ENCODE assay signal across 9 cellular contexts in genomic region chr20:58017237-58017969, GRCh38.
DNase-seq lines count a peak whose midpoint lies in the region; ATAC-seq and TF ChIP-seq lines count a peak whose summit lies in the region.
"Had no signal": no experiment of that assay in that cellular context is flagged by ENCODE, and none has a peak within 500 bp of the region (broad histone marks: within the 10 kb centered on the region; RNA-seq: fewer than 3 reads in every experiment).

No MANE protein-coding gene starts in this region.

- H3K4me1 ChIP-seq in GM23248 (ENCODE audit: insufficient read depth) (peaks cover 55% of the 10 kb centered on the region), sigmoid colon (peaks cover 0 to 14% (median 0%) of the 10 kb centered on the region in 4 donors)

- peaks cover 13% of the 10 kb centered on the region for H3K4me1 Mint-ChIP-seq in activated CD8-positive, alpha-beta memory T cell treated with anti-CD3 and anti-CD28 coated beads, Interleukin-2, amount 10 ng/mL, durations not matched to agents 7 days and 5 days

- WGBS in GM23248 (ENCODE audit: low coverage in 1 of 2, low lambda C conversion rate in 2 of 2, missing lambda C conversion rate in 2 of 2), 2 experiments: 2 to 4% methylated on average over 20 of the region's 20 CpGs
- 35 to 73% methylated on average over 20 of the region's 20 CpGs for WGBS in sigmoid colon, 2 donors

- no peak overlapping the region for H3K4me3 Mint-ChIP-seq in activated CD8-positive, alpha-beta memory T cell treated with anti-CD3 and anti-CD28 coated beads, Interleukin-2, amount 10 ng/mL, durations not matched to agents 7 days and 5 days

- H3K36me3 ChIP-seq in GM23248 (ENCODE audit: low read depth) (no peaks in the 10 kb centered on the region), sigmoid colon (no peaks in the 10 kb centered on the region)

- no peaks in the 10 kb centered on the region for H3K9me3 Mint-ChIP-seq in activated CD8-positive, alpha-beta memory T cell treated with anti-CD3 and anti-CD28 coated beads, Interleukin-2, amount 10 ng/mL, durations not matched to agents 7 days and 5 days (ENCODE audit: low read depth)

- TF ChIP-seq CTCF in sigmoid colon (IDR thresholded peaks at IDR 0.05): no peak

- no peaks in the 10 kb centered on the region for H4K20me1 ChIP-seq in GM23248 (ENCODE audit: insufficient read depth)

- intact Hi-C loops in left cardiac atrium (cut with DNase I) (no loop called here), sigmoid colon (cut with DNase I) (no loop called here), posterior vena cava (cut with DNase I) (no loop called here)

- peak overlapping the region; percentile 63 for H3K4me2 ChIP-seq in GM23248 (ENCODE audit: unreplicated experiment)

- H3K4me3 ChIP-seq in GM23248 (peak overlapping the region; percentile 50), sigmoid colon (no peak overlapping the region)

- peaks cover 31% of the 10 kb centered on the region for H3K27me3 Mint-ChIP-seq in activated CD8-positive, alpha-beta memory T cell treated with anti-CD3 and anti-CD28 coated beads, Interleukin-2, amount 10 ng/mL, durations not matched to agents 7 days and 5 days

- H3K79me2 ChIP-seq in GM23248 (ENCODE audit: insufficient read depth): no peaks in the 10 kb centered on the region

- TF ChIP-seq POLR2A in sigmoid colon (IDR thresholded peaks at IDR 0.05): no peak

- in situ Hi-C loops in GM23248 (cut with MboI): no loop called here

- CTCF ChIA-PET in activated CD8-positive, alpha-beta memory T cell treated with anti-CD3 and anti-CD28 coated beads, Interleukin-2, amount 10 ng/mL, durations not matched to agents 7 days and 5 days (lab: Charles Lee): no interaction called here

- H3K27ac Mint-ChIP-seq in activated CD8-positive, alpha-beta memory T cell treated with anti-CD3 and anti-CD28 coated beads, Interleukin-2, amount 10 ng/mL, durations not matched to agents 7 days and 5 days: no peak overlapping the region

- no peaks in the 10 kb centered on the region for H3K9me2 ChIP-seq in GM23248 (ENCODE audit: insufficient read depth)

- peak overlapping the region; percentile 15 for H2AFZ ChIP-seq in GM23248

- TF ChIP-seq EP300 in sigmoid colon (IDR thresholded peaks at IDR 0.05): peak in 1 of 4 donors; percentile 68

- peak; percentile 32 to 57 for ATAC-seq in left cardiac atrium
- no peak for ATAC-seq in activated CD8-positive, alpha-beta memory T cell treated with anti-CD3 and anti-CD28 coated beads, Interleukin-2, amount 10 ng/mL, durations not matched to agents 7 days and 5 days

- H3K36me3 Mint-ChIP-seq in activated CD8-positive, alpha-beta memory T cell treated with anti-CD3 and anti-CD28 coated beads, Interleukin-2, amount 10 ng/mL, durations not matched to agents 7 days and 5 days: no peaks in the 10 kb centered on the region

- H3K9me3 ChIP-seq in GM23248 (ENCODE audit: low read depth) (no peaks in the 10 kb centered on the region), sigmoid colon (no peaks in the 10 kb centered on the region)

- H3K27me3 ChIP-seq in GM23248 (replicated peaks; ENCODE audit: insufficient read depth) (no peaks in the 10 kb centered on the region), sigmoid colon (no peaks in the 10 kb centered on the region)

- peaks cover 34% of the 10 kb centered on the region for H3F3A ChIP-seq in GM23248 (ENCODE audit: insufficient read depth)

- H3K27ac ChIP-seq in GM23248 (peak overlapping the region; percentile 93), sigmoid colon (peak overlapping the region in 3 of 4 donors; percentile 35 to 65 (median 50))

- DNase-seq in GM23248 (peak; percentile 96), T1000 (lab: John Stamatoyannopoulos, UW) (peak; percentile 87), left cardiac atrium (no peak), sigmoid colon (peak; percentile 82), SKM-1 (lab: John Stamatoyannopoulos, UW; ENCODE audit: unreplicated experiment) (no peak), posterior vena cava (ENCODE audit: low spot score) (no peak)
- DNase-seq in activated CD8-positive, alpha-beta memory T cell treated with anti-CD3 and anti-CD28 coated beads, Interleukin-2, amount 10 ng/mL, durations not matched to agents 7 days and 5 days: no peak
- no peak for DNase-seq in activated T-cell treated with anti-CD3 and anti-CD28 coated beads, Interleukin-2, amount 50 U/mL, for 48 hours
- DNase-seq: NCI-H510A had no signal

- H3K9ac ChIP-seq in GM23248: peak overlapping the region; percentile 60

Comparison
In these comparisons a context has a peak if more than half of its experiments do, and no peak if none do; other contexts are left out.
1. DNase-seq: peak in GM23248 (single experiment), T1000 (single experiment) and sigmoid colon (single experiment); none in left cardiac atrium (single experiment), SKM-1 (single experiment), activated CD8-positive, alpha-beta memory T cell treated with anti-CD3 and anti-CD28 coated beads, Interleukin-2, amount 10 ng/mL, durations not matched to agents 7 days and 5 days (single experiment), posterior vena cava (single experiment) and activated T-cell treated with anti-CD3 and anti-CD28 coated beads, Interleukin-2, amount 50 U/mL, for 48 hours (0 of 2).